Comparison of ENCODE assay signal across 22 cellular contexts in the genomic region with DNA sequence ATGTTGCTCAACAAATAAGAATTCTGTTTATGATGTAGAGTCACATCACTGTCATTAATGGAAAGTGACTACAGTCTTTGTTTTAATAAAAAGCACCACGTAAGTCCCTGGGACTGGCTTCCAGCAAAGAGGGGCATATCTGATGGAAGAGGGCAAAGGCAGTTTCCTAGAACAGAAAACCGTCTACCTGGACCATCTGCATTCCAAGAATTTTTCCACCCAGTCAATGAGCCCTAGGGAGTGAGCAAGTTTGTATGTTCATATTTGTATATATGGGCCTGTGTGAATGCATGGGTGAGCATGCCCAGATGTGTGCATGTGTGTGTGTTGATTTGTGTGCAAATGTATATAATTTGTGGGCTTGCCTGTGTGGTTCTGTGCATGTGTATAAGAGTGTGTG.
DNase-seq lines count a peak whose midpoint lies in the region; ATAC-seq and TF ChIP-seq lines count a peak whose summit lies in the region.
"Had no signal": no experiment of that assay in that cellular context is flagged by ENCODE, and none has a peak within 500 bp of the region (broad histone marks: within the 10 kb centered on the region; RNA-seq: fewer than 3 reads in every experiment).

No MANE protein-coding gene starts in this region.

- TF ChIP-seq CTCF in Caco-2 (IDR thresholded peaks at IDR 0.05; ENCODE audit: insufficient read depth in 1 of 2, low read depth in 1 of 2, low read length in 1 of 2, severe bottlenecking in 1 of 2, unreplicated experiment in 1 of 2) (no peak), GM23338 (conservative IDR thresholded peaks at IDR 0.05; ENCODE audit: low read depth in 2 of 2) (no peak), type B pancreatic cell (conservative IDR thresholded peaks at IDR 0.05) (no peak)

- H3K4me3 ChIP-seq in Caco-2 (ENCODE audit: low read depth, low read length) (no peak overlapping the region), GM23338 (no peak overlapping the region)
- H3K4me3 ChIP-seq: A549; BLaER1 treated with 17β-estradiol and CSF1 and Interleukin-3, amounts not matched to agents 10 nM and 100 nM; GM23248; HAP-1 had no signal

- peaks cover 8% of the 10 kb centered on the region for H3K4me1 Mint-ChIP-seq in Caco-2 (ENCODE audit: low read depth, unreplicated experiment)
- H3K4me1 Mint-ChIP-seq in GM23338 = peaks cover 21% of the 10 kb centered on the region
- H3K4me1 Mint-ChIP-seq in type B pancreatic cell (ENCODE audit: unreplicated experiment) = peaks cover 18% of the 10 kb centered on the region
- no peaks in the 10 kb centered on the region for H3K4me1 Mint-ChIP-seq in activated T-cell treated with anti-CD3 and anti-CD28 coated beads, Interleukin-2, amount 50 U/mL, for 24 hours (ENCODE audit: low read depth)
- H3K4me1 Mint-ChIP-seq: CD14-positive monocyte; CD8-positive, alpha-beta memory T cell had no signal

- H3K9me3 Mint-ChIP-seq in Caco-2 (ENCODE audit: unreplicated experiment) = no peaks in the 10 kb centered on the region
- no peaks in the 10 kb centered on the region; the same call in 2 of the 3 replicates for H3K9me3 Mint-ChIP-seq in GM23338
- H3K9me3 Mint-ChIP-seq in type B pancreatic cell = peaks cover 4% of the 10 kb centered on the region
- H3K9me3 Mint-ChIP-seq in activated T-cell treated with anti-CD3 and anti-CD28 coated beads, Interleukin-2, amount 50 U/mL, for 24 hours = no peaks in the 10 kb centered on the region
- H3K9me3 Mint-ChIP-seq: CD4-positive, alpha-beta T cell had no signal

- intact Hi-C loops in Caco-2 (cut with micrococcal nuclease; ENCODE audit: unreplicated experiment) = loop anchor here (5.0 kb wide), 1 partner anchor 159 kb away; the partner anchor contains the start of gene SEMA6A

- no peaks in the 10 kb centered on the region; the same call in 1 of the 2 replicates for H3K9me2 ChIP-seq in GM23338 (ENCODE audit: insufficient read depth)

- H3K4me2 ChIP-seq in GM23338 = no peak overlapping the region
- H3K4me2 ChIP-seq: A549; BLaER1 treated with 17β-estradiol and CSF1 and Interleukin-3, amounts not matched to agents 10 nM and 100 nM had no signal

- H3K27ac ChIP-seq in GM23338 (ENCODE audit: low read depth) = no peak overlapping the region
- H3K27ac ChIP-seq: A549; BLaER1 treated with 17β-estradiol and CSF1 and Interleukin-3, amounts not matched to agents 10 nM and 100 nM; GM23248 had no signal

- BruUV-seq in Caco-2 (replicated peaks; lab: Mats Ljungman, UMichigan) = no TSS peak

- POLR2A ChIA-PET in Caco-2 (lab: Charles Lee) = interaction anchor here (0.6 kb wide), 1 partner anchor 133 kb away, joined by 5 read pairs; no protein-coding TSS in a partner anchor

- H3F3A ChIP-seq in GM23338 (replicated peaks; ENCODE audit: low read depth) = no peaks in the 10 kb centered on the region

- no peaks in the 10 kb centered on the region for H3K9me3 ChIP-seq in Caco-2
- H3K9me3 ChIP-seq: A549; BE2C; BLaER1 treated with 17β-estradiol and CSF1 and Interleukin-3, amounts not matched to agents 10 nM and 100 nM; HAP-1 had no signal

- CTCF ChIA-PET in Caco-2 (lab: Charles Lee) = no interaction called here

- no peaks in the 10 kb centered on the region for H4K20me1 ChIP-seq in GM23338 (replicated peaks; ENCODE audit: insufficient read depth)
- H4K20me1 ChIP-seq: BLaER1 treated with 17β-estradiol and CSF1 and Interleukin-3, amounts not matched to agents 10 nM and 100 nM had no signal

- H3K27me3 ChIP-seq in Caco-2 (replicated peaks; ENCODE audit: control insufficient read depth, insufficient read depth, low read length) (no peaks in the 10 kb centered on the region), GM23338 (ENCODE audit: insufficient read depth) (no peaks in the 10 kb centered on the region)
- H3K27me3 ChIP-seq: BE2C; BLaER1 treated with 17β-estradiol and CSF1 and Interleukin-3, amounts not matched to agents 10 nM and 100 nM had no signal

- H3K36me3 ChIP-seq in Caco-2 (ENCODE audit: control insufficient read depth, insufficient read depth, low read length) = no peaks in the 10 kb centered on the region
- H3K36me3 ChIP-seq in GM23338 (ENCODE audit: insufficient read depth) = no peaks in the 10 kb centered on the region
- H3K36me3 ChIP-seq: BE2C; BLaER1 treated with 17β-estradiol and CSF1 and Interleukin-3, amounts not matched to agents 10 nM and 100 nM; HAP-1 had no signal

- ATAC-seq in GM23338 (no peak), HG02798 (IDR thresholded peaks at IDR 0.05; ENCODE audit: poor library complexity, unreplicated experiment) (no peak), GM21390 (IDR thresholded peaks at IDR 0.05; ENCODE audit: unreplicated experiment) (no peak)
- ATAC-seq: A549 had no signal

- 0 out of 2 replicates have a peak overlapping the region, but pooled peaks have one; percentile 31 for H2AFZ ChIP-seq in GM23338
- H2AFZ ChIP-seq: GM23248 had no signal

- H3K36me3 Mint-ChIP-seq in Caco-2 (ENCODE audit: insufficient read depth, unreplicated experiment) (no peaks in the 10 kb centered on the region), GM23338 (ENCODE audit: low read depth) (no peaks in the 10 kb centered on the region), type B pancreatic cell (peaks cover 4% of the 10 kb centered on the region)
- no peaks in the 10 kb centered on the region for H3K36me3 Mint-ChIP-seq in activated T-cell treated with anti-CD3 and anti-CD28 coated beads, Interleukin-2, amount 50 U/mL, for 24 hours (ENCODE audit: low read depth)
- H3K36me3 Mint-ChIP-seq: CD14-positive monocyte; CD8-positive, alpha-beta memory T cell had no signal

- H3K27me3 Mint-ChIP-seq in Caco-2 (ENCODE audit: insufficient read depth, unreplicated experiment) (no peaks in the 10 kb centered on the region), GM23338 (ENCODE audit: insufficient read depth, low read depth, poor library complexity) (peaks cover 7% of the 10 kb centered on the region), type B pancreatic cell (no peaks in the 10 kb centered on the region)
- H3K27me3 Mint-ChIP-seq in activated T-cell treated with anti-CD3 and anti-CD28 coated beads, Interleukin-2, amount 50 U/mL, for 24 hours = no peaks in the 10 kb centered on the region
- H3K27me3 Mint-ChIP-seq: CD4-positive, alpha-beta T cell had no signal

- DNase-seq in Caco-2 = peak; percentile 39 to 46
- no peak for DNase-seq in GM23338 (ENCODE audit: low spot score)
- DNase-seq in islet precursor cell = peak; percentile 72
- DNase-seq in type B pancreatic cell (ENCODE audit: extremely low spot score, unreplicated experiment) = no peak
- DNase-seq in activated T-cell treated with anti-CD3 and anti-CD28 coated beads, Interleukin-2, amount 50 U/mL, for 24 hours = no peak
- DNase-seq: 8988T; ACHN; AML-193; BE2C; Calu3; CD4-positive, alpha-beta T cell; CD8-positive, alpha-beta memory T cell; DMS53; DMS79 treated with DMSO at 0.1 percent for 48 hours; GM23248; HFFc6 had no signal

- H3K4me1 ChIP-seq in Caco-2 (peaks cover 15% of the 10 kb centered on the region), GM23338 (ENCODE audit: insufficient read depth) (peaks cover 14% of the 10 kb centered on the region)
- H3K4me1 ChIP-seq: A549; BE2C; BLaER1 treated with 17β-estradiol and CSF1 and Interleukin-3, amounts not matched to agents 10 nM and 100 nM; HAP-1 had no signal

- peak overlapping the region; percentile 20 for H3K27ac Mint-ChIP-seq in Caco-2 (ENCODE audit: unreplicated experiment)
- H3K27ac Mint-ChIP-seq in GM23338 = no peak overlapping the region
- peak overlapping the region; percentile 0 for H3K27ac Mint-ChIP-seq in type B pancreatic cell
- H3K27ac Mint-ChIP-seq in activated T-cell treated with anti-CD3 and anti-CD28 coated beads, Interleukin-2, amount 50 U/mL, for 24 hours = no peak overlapping the region
- H3K27ac Mint-ChIP-seq: CD14-positive monocyte; CD4-positive, alpha-beta T cell; CD8-positive, alpha-beta memory T cell; HFFc6 had no signal

- H3K4me3 Mint-ChIP-seq in Caco-2 (ENCODE audit: unreplicated experiment) (no peak overlapping the region), GM23338 (no peak overlapping the region), type B pancreatic cell (no peak overlapping the region)
- no peak overlapping the region for H3K4me3 Mint-ChIP-seq in activated T-cell treated with anti-CD3 and anti-CD28 coated beads, Interleukin-2, amount 50 U/mL, for 24 hours
- H3K4me3 Mint-ChIP-seq: CD14-positive monocyte; CD4-positive, alpha-beta T cell; CD8-positive, alpha-beta memory T cell; HFFc6 had no signal

- H3K79me2 ChIP-seq in GM23338 (replicated peaks; ENCODE audit: insufficient read depth) = no peaks in the 10 kb centered on the region

TF ChIP-seq in GM23338, 12 proteins besides CTCF, POLR2A, EP300 and RAD21 (continues in another document):
- TF ChIP-seq POLR2AphosphoS5 (IDR thresholded peaks at IDR 0.05; ENCODE audit: low read depth) (no peak), STAT1 (IDR thresholded peaks at IDR 0.05; ENCODE audit: unreplicated experiment) (no peak), JUNB (IDR thresholded peaks at IDR 0.05; ENCODE audit: unreplicated experiment) (no peak), NANOG (IDR thresholded peaks at IDR 0.05; ENCODE audit: borderline replicate concordance) (no peak), ZNF331 (CRISPR knock-in tag; IDR thresholded peaks at IDR 0.05; ENCODE audit: low read depth) (no peak), EZH2phosphoT487 (IDR thresholded peaks at IDR 0.05; ENCODE audit: unreplicated experiment) (no peak), EZH2 (IDR thresholded peaks at IDR 0.05; ENCODE audit: low read depth, unreplicated experiment) (no peak)
- TF ChIP-seq, protein P1, sequence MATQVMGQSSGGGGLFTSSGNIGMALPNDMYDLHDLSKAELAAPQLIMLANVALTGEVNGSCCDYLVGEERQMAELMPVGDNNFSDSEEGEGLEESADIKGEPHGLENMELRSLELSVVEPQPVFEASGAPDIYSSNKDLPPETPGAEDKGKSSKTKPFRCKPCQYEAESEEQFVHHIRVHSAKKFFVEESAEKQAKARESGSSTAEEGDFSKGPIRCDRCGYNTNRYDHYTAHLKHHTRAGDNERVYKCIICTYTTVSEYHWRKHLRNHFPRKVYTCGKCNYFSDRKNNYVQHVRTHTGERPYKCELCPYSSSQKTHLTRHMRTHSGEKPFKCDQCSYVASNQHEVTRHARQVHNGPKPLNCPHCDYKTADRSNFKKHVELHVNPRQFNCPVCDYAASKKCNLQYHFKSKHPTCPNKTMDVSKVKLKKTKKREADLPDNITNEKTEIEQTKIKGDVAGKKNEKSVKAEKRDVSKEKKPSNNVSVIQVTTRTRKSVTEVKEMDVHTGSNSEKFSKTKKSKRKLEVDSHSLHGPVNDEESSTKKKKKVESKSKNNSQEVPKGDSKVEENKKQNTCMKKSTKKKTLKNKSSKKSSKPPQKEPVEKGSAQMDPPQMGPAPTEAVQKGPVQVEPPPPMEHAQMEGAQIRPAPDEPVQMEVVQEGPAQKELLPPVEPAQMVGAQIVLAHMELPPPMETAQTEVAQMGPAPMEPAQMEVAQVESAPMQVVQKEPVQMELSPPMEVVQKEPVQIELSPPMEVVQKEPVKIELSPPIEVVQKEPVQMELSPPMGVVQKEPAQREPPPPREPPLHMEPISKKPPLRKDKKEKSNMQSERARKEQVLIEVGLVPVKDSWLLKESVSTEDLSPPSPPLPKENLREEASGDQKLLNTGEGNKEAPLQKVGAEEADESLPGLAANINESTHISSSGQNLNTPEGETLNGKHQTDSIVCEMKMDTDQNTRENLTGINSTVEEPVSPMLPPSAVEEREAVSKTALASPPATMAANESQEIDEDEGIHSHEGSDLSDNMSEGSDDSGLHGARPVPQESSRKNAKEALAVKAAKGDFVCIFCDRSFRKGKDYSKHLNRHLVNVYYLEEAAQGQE (IDR thresholded peaks at IDR 0.05; ENCODE audit: unreplicated experiment) = no peak

Comparison
In these comparisons a context has a peak if more than half of its experiments do, and no peak if none do; other contexts are left out.
1. DNase-seq: peak in Caco-2 (2 of 2) and islet precursor cell (single experiment); none in GM23338 (single experiment), type B pancreatic cell (single experiment) and activated T-cell treated with anti-CD3 and anti-CD28 coated beads, Interleukin-2, amount 50 U/mL, for 24 hours (single experiment).
2. H3K27ac Mint-ChIP-seq: peak in Caco-2 (single experiment) and type B pancreatic cell (single experiment); none in GM23338 (single experiment) and activated T-cell treated with anti-CD3 and anti-CD28 coated beads, Interleukin-2, amount 50 U/mL, for 24 hours (single experiment).